ENCODE assay signal across 21 cellular contexts in the genomic region with DNA sequence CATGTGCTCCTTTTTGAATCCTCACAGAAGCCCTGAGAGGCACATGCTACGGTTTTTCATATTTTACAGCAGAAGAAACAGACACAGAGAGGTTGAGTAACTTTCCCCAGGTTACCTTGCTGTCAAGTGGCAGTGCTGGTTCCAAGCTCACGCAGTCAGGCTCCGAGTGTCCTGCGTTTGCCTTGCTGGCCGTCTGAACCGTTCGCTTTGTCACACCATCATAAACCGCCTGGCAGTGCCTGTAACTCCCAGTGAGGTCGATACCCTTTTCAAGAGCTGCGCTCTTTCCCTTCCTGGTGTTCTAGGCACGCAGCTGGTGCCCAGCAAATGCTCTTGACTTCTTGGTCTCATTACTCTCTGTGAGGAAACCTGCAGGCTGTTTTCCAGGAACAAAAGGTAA.
"Had no signal": no experiment of that assay in that cellular context is flagged by ENCODE, and none has a peak within 500 bp of the region (broad histone marks: within the 10 kb centered on the region; RNA-seq: fewer than 3 reads in every experiment).

No MANE protein-coding gene starts in this region.

- H3K4me3 ChIP-seq: colonic mucosa, hepatocyte, lung, sigmoid colon, skin epidermis, stomach, thoracic aorta, transverse colon had no signal

- H3K4me1 ChIP-seq: colonic mucosa, sigmoid colon, stomach, transverse colon had no signal

- H3K4me3 Mint-ChIP-seq: naive B cell, nephron had no signal

- H3K9me3 Mint-ChIP-seq: nephron had no signal

- ATAC-seq: left colon, left ventricle myocardium superior had no signal

- H3K27ac Mint-ChIP-seq: nephron had no signal

- H3K4me2 ChIP-seq: hepatocyte had no signal

- H3K27ac ChIP-seq: colonic mucosa, hepatocyte, neutrophil, sigmoid colon, skin epidermis, stomach, thoracic aorta, transverse colon had no signal

- H3K9me3 ChIP-seq: colonic mucosa, neutrophil, thoracic aorta, transverse colon had no signal

- DNase-seq: colonic mucosa; dermis blood vessel endothelial cell; foreskin melanocyte; head of caudate nucleus; left colon; left ventricle myocardium superior; mesenchymal stem cell; naive B cell; sigmoid colon; stimulated activated CD4-positive, alpha-beta T cell treated with anti-CD3 and anti-CD28 coated beads, Interleukin-2, amount 100 ng/mL, for 24 hours; stimulated activated CD4-positive, alpha-beta T cell treated with anti-CD3 and anti-CD28 coated beads, Interleukin-4, amount 100 ng/mL, for 4 hours; stimulated activated naive CD4-positive, alpha-beta T cell; substantia nigra; transverse colon had no signal
